ENCODE assay signal across 15 cellular contexts in the genomic region with DNA sequence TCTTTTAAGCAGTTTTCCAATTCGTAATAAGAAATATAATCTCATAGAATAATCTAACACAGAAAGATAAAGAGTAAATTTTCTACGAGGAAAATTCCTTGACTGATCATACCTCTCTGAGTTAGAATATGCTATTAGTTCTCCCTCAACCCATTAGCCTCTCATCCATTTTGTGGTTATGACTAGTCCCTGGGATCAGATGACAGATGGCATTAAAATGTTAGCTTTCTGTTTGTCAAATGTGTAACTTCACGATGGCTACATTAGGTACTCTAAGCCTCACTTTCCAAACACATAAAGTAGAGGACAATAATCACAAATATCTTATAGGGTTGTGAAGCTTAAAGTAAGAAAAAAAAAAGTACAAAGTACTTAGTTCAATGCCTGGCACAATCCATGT.
A peak's percentile ranks its signal among the peaks of the same experiment; 100 is the strongest.
DNase-seq lines count a peak whose midpoint lies in the region; ATAC-seq and TF ChIP-seq lines count a peak whose summit lies in the region.
"Had no signal": no experiment of that assay in that cellular context is flagged by ENCODE, and none has a peak within 500 bp of the region (broad histone marks: within the 10 kb centered on the region; RNA-seq: fewer than 3 reads in every experiment).

No MANE protein-coding gene starts in this region.

- in situ Hi-C loops in brain microvascular endothelial cell (cut with HindIII; ENCODE audit: low pct_ligation_motif_present, low sequenced_read_pairs) = no loop called here

- TF ChIP-seq CTCF in Calu3 (IDR thresholded peaks at IDR 0.05; ENCODE audit: unreplicated experiment) (no peak), brain microvascular endothelial cell (IDR thresholded peaks at IDR 0.05; ENCODE audit: low read depth, low read length, missing control alignments) (no peak), mesothelial cell of epicardium (IDR thresholded peaks at IDR 0.05; ENCODE audit: unreplicated experiment) (no peak), WTC11 (IDR thresholded peaks at IDR 0.05) (no peak)

- no peaks in the 10 kb centered on the region for H3K27me3 ChIP-seq in brain microvascular endothelial cell (replicated peaks)

- H3K9me3 Mint-ChIP-seq in Calu3 (ENCODE audit: low read depth, unreplicated experiment) = no peaks in the 10 kb centered on the region
- no peaks in the 10 kb centered on the region for H3K9me3 Mint-ChIP-seq in mesothelial cell of epicardium
- no peaks in the 10 kb centered on the region for H3K9me3 Mint-ChIP-seq in WTC11
- H3K9me3 Mint-ChIP-seq: activated naive CD4-positive, alpha-beta T cell treated with anti-CD3 and anti-CD28 coated beads, Interleukin-2, amount 50 U/mL, for 72 hours; CD8-positive, alpha-beta memory T cell; T-helper 2 cell treated with Interferon-gamma antibody and Interleukin-4, amounts not matched to agents 5 μg/mL and 100 μg/mL, for 36 hours had no signal

- no TSS peak for BruUV-seq in Calu3 (replicated peaks; lab: Mats Ljungman, UMichigan)

- POLR2A ChIA-PET in WTC11 (lab: Charles Lee) = no interaction called here

- H3K36me3 ChIP-seq in brain microvascular endothelial cell (replicated peaks) = no peaks in the 10 kb centered on the region

- H3K4me1 Mint-ChIP-seq in Calu3 (ENCODE audit: low read depth, unreplicated experiment) = peaks cover 19% of the 10 kb centered on the region
- H3K4me1 Mint-ChIP-seq in mesothelial cell of epicardium = peaks cover 42% of the 10 kb centered on the region
- H3K4me1 Mint-ChIP-seq in WTC11 = peaks cover 3% of the 10 kb centered on the region; the same call in 1 of the 2 replicates

- H3K36me3 Mint-ChIP-seq in Calu3 (ENCODE audit: insufficient read depth, unreplicated experiment) (no peaks in the 10 kb centered on the region), mesothelial cell of epicardium (peaks cover 5% of the 10 kb centered on the region), WTC11 (no peaks in the 10 kb centered on the region)
- H3K36me3 Mint-ChIP-seq: activated naive CD4-positive, alpha-beta T cell treated with anti-CD3 and anti-CD28 coated beads, Interleukin-2, amount 50 U/mL, for 72 hours had no signal

- ATAC-seq in left lobe of liver = no peak
- ATAC-seq in GM19328 (IDR thresholded peaks at IDR 0.05; ENCODE audit: unreplicated experiment) = no peak
- ATAC-seq in WTC11 = no peak
- ATAC-seq: activated naive CD4-positive, alpha-beta T cell treated with anti-CD3 and anti-CD28 coated beads, Interleukin-2, amount 50 U/mL, for 72 hours had no signal

- CTCF ChIA-PET in Calu3 (lab: Charles Lee) = no interaction called here
- CTCF ChIA-PET in WTC11 (lab: Charles Lee) = interaction anchor here (1.7 kb wide), 1 partner anchor 24 kb away, joined by 4 read pairs; no protein-coding TSS in a partner anchor

- peak overlapping the region; percentile 69 for H3K27ac Mint-ChIP-seq in Calu3 (ENCODE audit: unreplicated experiment)
- H3K27ac Mint-ChIP-seq in mesothelial cell of epicardium = peak overlapping the region; percentile 52
- no peak overlapping the region for H3K27ac Mint-ChIP-seq in WTC11
- H3K27ac Mint-ChIP-seq: activated naive CD4-positive, alpha-beta T cell treated with anti-CD3 and anti-CD28 coated beads, Interleukin-2, amount 50 U/mL, for 72 hours; CD8-positive, alpha-beta memory T cell; T-helper 2 cell treated with Interferon-gamma antibody and Interleukin-4, amounts not matched to agents 5 μg/mL and 100 μg/mL, for 36 hours had no signal

- H3K27ac ChIP-seq in brain microvascular endothelial cell = peak overlapping the region; percentile 37
- H3K27ac ChIP-seq: skin epidermis had no signal

- intact Hi-C loops in Calu3 (cut with micrococcal nuclease; ENCODE audit: unreplicated experiment) = loop anchor here (2.0 to 5.0 kb wide), 3 partner anchors 65 to 177 kb away; no protein-coding TSS in a partner anchor

- peak; percentile 1 for DNase-seq in Calu3
- DNase-seq in M059J (ENCODE audit: low read depth) = peak; percentile 91
- DNase-seq in brain microvascular endothelial cell = peak; percentile 56
- DNase-seq in mesothelial cell of epicardium (ENCODE audit: low spot score in 2 of 2, unreplicated experiment in 2 of 2) = no peak
- DNase-seq in SKM-1 treated with dmso at 0.1 percent for 144 hours (lab: John Stamatoyannopoulos, UW; ENCODE audit: unreplicated experiment) = no peak
- DNase-seq in left lobe of liver (ENCODE audit: low spot score) = no peak
- DNase-seq in WTC11 (ENCODE audit: low spot score) = no peak
- DNase-seq: activated CD8-positive, alpha-beta memory T cell treated with anti-CD3 and anti-CD28 coated beads for 24 hours; CD8-positive, alpha-beta memory T cell; hypothalamus; NCI-H1092 treated with DMSO at 0.1 percent for 48 hours had no signal

- no peaks in the 10 kb centered on the region for H3K27me3 Mint-ChIP-seq in Calu3 (ENCODE audit: unreplicated experiment)
- no peaks in the 10 kb centered on the region for H3K27me3 Mint-ChIP-seq in mesothelial cell of epicardium (ENCODE audit: low read depth)
- H3K27me3 Mint-ChIP-seq in WTC11 (ENCODE audit: low read depth) = no peaks in the 10 kb centered on the region
- H3K27me3 Mint-ChIP-seq: CD8-positive, alpha-beta memory T cell had no signal

- no peak overlapping the region for H3K4me3 ChIP-seq in brain microvascular endothelial cell (ENCODE audit: low read depth, low read length)
- H3K4me3 ChIP-seq: skin epidermis had no signal

- H3K4me3 Mint-ChIP-seq in Calu3 (ENCODE audit: low read depth, unreplicated experiment) (no peak overlapping the region), mesothelial cell of epicardium (no peak overlapping the region), WTC11 (no peak overlapping the region)
- H3K4me3 Mint-ChIP-seq: CD8-positive, alpha-beta memory T cell; T-helper 2 cell treated with Interferon-gamma antibody and Interleukin-4, amounts not matched to agents 5 μg/mL and 100 μg/mL, for 36 hours had no signal

TF ChIP-seq in WTC11, 78 proteins besides CTCF, POLR2A, EP300 and RAD21:
- TF ChIP-seq, protein P1, sequence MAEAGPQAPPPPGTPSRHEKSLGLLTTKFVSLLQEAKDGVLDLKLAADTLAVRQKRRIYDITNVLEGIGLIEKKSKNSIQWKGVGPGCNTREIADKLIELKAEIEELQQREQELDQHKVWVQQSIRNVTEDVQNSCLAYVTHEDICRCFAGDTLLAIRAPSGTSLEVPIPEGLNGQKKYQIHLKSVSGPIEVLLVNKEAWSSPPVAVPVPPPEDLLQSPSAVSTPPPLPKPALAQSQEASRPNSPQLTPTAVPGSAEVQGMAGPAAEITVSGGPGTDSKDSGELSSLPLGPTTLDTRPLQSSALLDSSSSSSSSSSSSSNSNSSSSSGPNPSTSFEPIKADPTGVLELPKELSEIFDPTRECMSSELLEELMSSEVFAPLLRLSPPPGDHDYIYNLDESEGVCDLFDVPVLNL (CRISPR knock-in tag; IDR thresholded peaks at IDR 0.05; ENCODE audit: borderline replicate concordance, low read depth) = no peak
- TF ChIP-seq, protein P2, sequence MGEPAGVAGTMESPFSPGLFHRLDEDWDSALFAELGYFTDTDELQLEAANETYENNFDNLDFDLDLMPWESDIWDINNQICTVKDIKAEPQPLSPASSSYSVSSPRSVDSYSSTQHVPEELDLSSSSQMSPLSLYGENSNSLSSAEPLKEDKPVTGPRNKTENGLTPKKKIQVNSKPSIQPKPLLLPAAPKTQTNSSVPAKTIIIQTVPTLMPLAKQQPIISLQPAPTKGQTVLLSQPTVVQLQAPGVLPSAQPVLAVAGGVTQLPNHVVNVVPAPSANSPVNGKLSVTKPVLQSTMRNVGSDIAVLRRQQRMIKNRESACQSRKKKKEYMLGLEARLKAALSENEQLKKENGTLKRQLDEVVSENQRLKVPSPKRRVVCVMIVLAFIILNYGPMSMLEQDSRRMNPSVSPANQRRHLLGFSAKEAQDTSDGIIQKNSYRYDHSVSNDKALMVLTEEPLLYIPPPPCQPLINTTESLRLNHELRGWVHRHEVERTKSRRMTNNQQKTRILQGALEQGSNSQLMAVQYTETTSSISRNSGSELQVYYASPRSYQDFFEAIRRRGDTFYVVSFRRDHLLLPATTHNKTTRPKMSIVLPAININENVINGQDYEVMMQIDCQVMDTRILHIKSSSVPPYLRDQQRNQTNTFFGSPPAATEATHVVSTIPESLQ (CRISPR knock-in tag; IDR thresholded peaks at IDR 0.05) = no peak

Comparison
In these comparisons a context has a peak if more than half of its experiments do, and no peak if none do; other contexts are left out.
1. DNase-seq: peak in Calu3 (single experiment), M059J (single experiment) and brain microvascular endothelial cell (single experiment); none in mesothelial cell of epicardium (0 of 2), SKM-1 treated with dmso at 0.1 percent for 144 hours (single experiment), left lobe of liver (single experiment) and WTC11 (single experiment).